In the genomic region with DNA sequence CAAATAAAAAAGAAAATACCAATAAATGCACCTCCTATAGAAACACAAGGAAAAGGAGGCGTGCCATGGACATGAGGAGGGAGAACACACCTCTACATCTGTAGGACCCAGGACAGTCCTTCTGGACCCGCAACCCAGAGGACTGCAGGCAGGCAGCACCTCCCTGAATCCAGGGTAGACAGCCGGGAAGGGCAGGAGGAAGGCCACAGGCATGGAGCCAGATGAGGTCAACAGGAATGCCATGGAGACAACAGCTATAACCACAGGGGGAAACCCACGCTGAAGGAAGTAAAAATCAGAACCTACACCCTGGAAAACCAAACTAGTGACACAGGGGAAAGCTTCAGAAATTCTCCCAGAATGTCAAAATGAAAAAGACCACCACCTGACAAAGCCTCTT, we compare ENCODE assay signal across 16 cellular contexts.
"Had no signal": no experiment of that assay in that cellular context is flagged by ENCODE, and none has a peak within 500 bp of the region (broad histone marks: within the 10 kb centered on the region; RNA-seq: fewer than 3 reads in every experiment).

No MANE protein-coding gene starts in this region.

- H3K4me3 ChIP-seq: mucosa of descending colon, stomach, testis, upper lobe of left lung had no signal

- H3K36me3 ChIP-seq: stomach, upper lobe of left lung had no signal

- H3K9me3 ChIP-seq: SK-N-SH, testis, upper lobe of left lung had no signal

- H3K27me3 ChIP-seq: stomach, testis, upper lobe of left lung had no signal

- H3K27ac ChIP-seq: stomach, testis had no signal

- ATAC-seq: activated CD4-positive, CD25-positive, alpha-beta regulatory T cell treated with anti-CD3 and anti-CD28 coated beads, Interleukin-2, amount 50 U/mL, for 24 hours; activated naive CD8-positive, alpha-beta T cell treated with anti-CD3 and anti-CD28 coated beads, Interleukin-2, amount 50 U/mL, for 24 hours; mucosa of descending colon; naive thymus-derived CD4-positive, alpha-beta T cell; sciatic nerve; T-cell had no signal

- H3K4me1 ChIP-seq: stomach, testis had no signal

- DNase-seq: activated naive CD4-positive, alpha-beta T cell treated with anti-CD3 and anti-CD28 coated beads for 36 hours; activated naive CD8-positive, alpha-beta T cell treated with anti-CD3 and anti-CD28 coated beads, Interleukin-2, amount 50 U/mL, for 24 hours; activated T-cell treated with anti-CD3 and anti-CD28 coated beads, Interleukin-2, amount 50 U/mL, for 1 hour; foreskin melanocyte; head of caudate nucleus; mucosa of descending colon; naive thymus-derived CD4-positive, alpha-beta T cell; posterior cingulate gyrus; SK-N-SH; stomach; T-cell; T-helper 9 cell; testis; upper lobe of left lung had no signal
